Comparison of ENCODE assay signal across 19 cellular contexts in the genomic region with DNA sequence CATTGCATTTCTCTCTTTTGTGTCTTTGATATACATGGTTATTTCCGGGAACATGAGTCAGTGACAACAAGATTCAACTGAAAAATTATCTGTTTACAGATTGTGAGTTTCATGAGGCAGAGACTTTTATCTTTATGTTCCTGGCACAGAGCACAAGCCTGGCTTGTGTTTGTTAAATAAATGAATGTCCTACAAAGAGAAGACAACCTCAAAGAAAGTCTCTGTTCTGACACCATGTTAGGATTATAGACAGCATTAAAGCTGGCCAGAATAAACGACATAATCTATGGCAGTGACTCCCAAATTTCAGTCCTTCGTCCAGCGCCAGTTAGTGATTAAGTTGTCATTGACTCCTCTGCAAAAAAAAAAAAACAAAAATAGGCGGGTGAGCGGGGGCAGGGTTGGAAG.
A peak's percentile ranks its signal among the peaks of the same experiment; 100 is the strongest.
DNase-seq lines count a peak whose midpoint lies in the region; ATAC-seq, FAIRE-seq and TF ChIP-seq lines count a peak whose summit lies in the region.
"Had no signal": no experiment of that assay in that cellular context is flagged by ENCODE, and none has a peak within 500 bp of the region (broad histone marks: within the 10 kb centered on the region; RNA-seq: fewer than 3 reads in every experiment).

No MANE protein-coding gene starts in this region.

- no peaks in the 10 kb centered on the region for H3K9me3 Mint-ChIP-seq in HFFc6
- no peaks in the 10 kb centered on the region for H3K9me3 Mint-ChIP-seq in astrocyte (ENCODE audit: unreplicated experiment)
- H3K9me3 Mint-ChIP-seq: activated naive CD4-positive, alpha-beta T cell treated with anti-CD3 and anti-CD28 coated beads, Interleukin-2, amount 50 U/mL, for 24 hours had no signal

- H3K36me3 Mint-ChIP-seq in HFFc6 (ENCODE audit: low read depth): no peaks in the 10 kb centered on the region
- H3K36me3 Mint-ChIP-seq in astrocyte (ENCODE audit: low read depth, unreplicated experiment): no peaks in the 10 kb centered on the region
- H3K36me3 Mint-ChIP-seq: activated naive CD4-positive, alpha-beta T cell treated with anti-CD3 and anti-CD28 coated beads, Interleukin-2, amount 50 U/mL, for 24 hours had no signal

- H3K27me3 Mint-ChIP-seq in HFFc6 (ENCODE audit: insufficient read depth) (no peaks in the 10 kb centered on the region), astrocyte (ENCODE audit: low read depth, unreplicated experiment) (no peaks in the 10 kb centered on the region)

- no peaks in the 10 kb centered on the region for H4K20me1 ChIP-seq in astrocyte (ENCODE audit: insufficient read depth, low read length)

- no peak for FAIRE-seq in astrocyte (lab: Jason Lieb, UNC)

- H2AFZ ChIP-seq in astrocyte (ENCODE audit: low read depth, low read length): no peak overlapping the region

- H3K27me3 ChIP-seq in astrocyte (ENCODE audit: insufficient read depth, low read length) (no peaks in the 10 kb centered on the region), heart right ventricle (no peaks in the 10 kb centered on the region)
- H3K27me3 ChIP-seq: cardiac muscle cell, gastroesophageal sphincter, tibial artery had no signal

- no peaks in the 10 kb centered on the region for H3K36me3 ChIP-seq in astrocyte (ENCODE audit: insufficient read depth, low read length)
- no peaks in the 10 kb centered on the region for H3K36me3 ChIP-seq in heart right ventricle
- H3K36me3 ChIP-seq: cardiac muscle cell, gastroesophageal sphincter, tibial artery had no signal

- 31 to 37% methylated on average over 6 of the region's 6 CpGs for WGBS in heart right ventricle, 2 donors

- no peaks in the 10 kb centered on the region for H3K9me3 ChIP-seq in astrocyte (ENCODE audit: insufficient read depth, low read depth, low read length)
- H3K9me3 ChIP-seq in heart right ventricle: no peaks in the 10 kb centered on the region
- H3K9me3 ChIP-seq: gastroesophageal sphincter, tibial artery had no signal

- H3K4me2 ChIP-seq in astrocyte (ENCODE audit: low read length): no peak overlapping the region

- H3K4me1 ChIP-seq in astrocyte (ENCODE audit: insufficient read depth, low read length): peaks cover 7% of the 10 kb centered on the region
- peaks cover 0 to 18% (median 6%) of the 10 kb centered on the region in 9 donors for H3K4me1 ChIP-seq in heart right ventricle

- H3K4me3 Mint-ChIP-seq in HFFc6: peak overlapping the region; percentile 62
- H3K4me3 Mint-ChIP-seq in astrocyte (ENCODE audit: unreplicated experiment): no peak overlapping the region
- H3K4me3 Mint-ChIP-seq: activated naive CD4-positive, alpha-beta T cell treated with anti-CD3 and anti-CD28 coated beads, Interleukin-2, amount 50 U/mL, for 24 hours had no signal

- 0 out of 2 replicates have a peak overlapping the region, but pooled peaks have one; percentile 24 for H3K27ac ChIP-seq in 22Rv1
- H3K27ac ChIP-seq in astrocyte (ENCODE audit: low read depth, low read length): no peak overlapping the region
- H3K27ac ChIP-seq in heart right ventricle: peak overlapping the region in 6 of 10 donors; percentile 8 to 65 (median 40)
- H3K27ac ChIP-seq: cardiac muscle cell, gastroesophageal sphincter, HL-60, tibial artery had no signal

- H3K4me3 ChIP-seq in astrocyte (ENCODE audit: insufficient read depth, low read depth, low read length) (no peak overlapping the region), heart right ventricle (no peak overlapping the region)
- H3K4me3 ChIP-seq: cardiac muscle cell, gastroesophageal sphincter, tibial artery had no signal

- H3K9ac ChIP-seq in astrocyte (ENCODE audit: low read length): no peak overlapping the region

- ATAC-seq in heart right ventricle (peak in 6 of 8 donors; percentile 15 to 80 (median 54)), HG03342 (IDR thresholded peaks at IDR 0.05; ENCODE audit: unreplicated experiment) (no peak)
- ATAC-seq: gastroesophageal sphincter had no signal

- intact Hi-C loops in heart right ventricle (cut with DNase I): no loop called here

- no peak for TF ChIP-seq CTCF in 22Rv1 (IDR thresholded peaks at IDR 0.05)
- no peak for TF ChIP-seq CTCF in HFFc6 (IDR thresholded peaks at IDR 0.05)
- no peak for TF ChIP-seq CTCF in astrocyte (IDR thresholded peaks at IDR 0.05; ENCODE audit: insufficient read depth, low read depth, low read length)
- TF ChIP-seq CTCF in heart right ventricle (IDR thresholded peaks at IDR 0.05): no peak

- peak; percentile 50 for DNase-seq in HFFc6
- peak; percentile 47 for DNase-seq in astrocyte (ENCODE audit: low read depth)
- no peak for DNase-seq in heart right ventricle
- no peak for DNase-seq in GOT3 (lab: John Stamatoyannopoulos, UW)
- no peak for DNase-seq in cerebellar cortex (ENCODE audit: low spot score)
- no peak for DNase-seq in SW480 (ENCODE audit: low spot score)
- DNase-seq: activated CD4-positive, alpha-beta T cell treated with anti-CD3 and anti-CD28 coated beads, Interleukin-2, amount 50 U/mL, for 1 hour; activated T-cell treated with anti-CD3 and anti-CD28 coated beads, Interleukin-2, amount 50 U/mL, for 1 hour; COR-L47; effector CD4-positive, alpha-beta T cell; Karpas-422; NCI-H446 treated with DMSO at 0.1 percent for 48 hours; tibial artery had no signal

- no peaks in the 10 kb centered on the region for H3K79me2 ChIP-seq in astrocyte (ENCODE audit: insufficient read depth, low read length)

- H3K27ac Mint-ChIP-seq in HFFc6 (peak overlapping the region; percentile 68), astrocyte (ENCODE audit: unreplicated experiment) (no peak overlapping the region)
- H3K27ac Mint-ChIP-seq: activated naive CD4-positive, alpha-beta T cell treated with anti-CD3 and anti-CD28 coated beads, Interleukin-2, amount 50 U/mL, for 24 hours had no signal

- H3K4me1 Mint-ChIP-seq in HFFc6 (ENCODE audit: low read depth) (peaks cover 62% of the 10 kb centered on the region), astrocyte (ENCODE audit: low read depth, unreplicated experiment) (peaks cover 19% of the 10 kb centered on the region)
- H3K4me1 Mint-ChIP-seq: activated naive CD4-positive, alpha-beta T cell treated with anti-CD3 and anti-CD28 coated beads, Interleukin-2, amount 50 U/mL, for 24 hours had no signal

Comparison
In these comparisons a context has a peak if more than half of its experiments do, and no peak if none do; other contexts are left out.
1. DNase-seq: peak in HFFc6 (single experiment) and astrocyte (single experiment); none in heart right ventricle (0 of 2), GOT3 (single experiment), cerebellar cortex (single experiment) and SW480 (single experiment).